ENCODE assay signal across 12 cellular contexts in genomic region chr7:146002431-146003078, GRCh38.
DNase-seq lines count a peak whose midpoint lies in the region; ATAC-seq and TF ChIP-seq lines count a peak whose summit lies in the region.
"Had no signal": no experiment of that assay in that cellular context is flagged by ENCODE, and none has a peak within 500 bp of the region (broad histone marks: within the 10 kb centered on the region; RNA-seq: fewer than 3 reads in every experiment).

No MANE protein-coding gene starts in this region.

- H3K79me1 ChIP-seq in mesendoderm (ENCODE audit: low read length), result no peaks in the 10 kb centered on the region

- H3K79me2 ChIP-seq in mesendoderm (ENCODE audit: control insufficient read depth, insufficient read depth, low read length), result no peaks in the 10 kb centered on the region

- DNase-seq in mesendoderm (peak; percentile 65), NCI-H226 (no peak), glomerular visceral epithelial cell (ENCODE audit: extremely low spot score) (no peak), sigmoid colon (no peak), HPDE6-E6E7 (ENCODE audit: extremely low spot score) (no peak)
- DNase-seq: activated T-cell treated with anti-CD3 and anti-CD28 coated beads, Interleukin-2, amount 50 U/mL, for 24 hours; NCI-H146; PC-9 had no signal

- H2BK120ac ChIP-seq in mesendoderm (ENCODE audit: low read depth, low read length), result no peak overlapping the region

- H3K4me3 ChIP-seq in mesendoderm (ENCODE audit: low read length), result no peak overlapping the region
- H3K4me3 ChIP-seq in sigmoid colon, result no peak overlapping the region
- H3K4me3 ChIP-seq: PC-9 had no signal

- H3K56ac ChIP-seq in mesendoderm (ENCODE audit: low read length), result no peak overlapping the region

- no peaks in the 10 kb centered on the region for H3K27me3 ChIP-seq in mesendoderm (ENCODE audit: insufficient read depth, low read length, poor library complexity)
- H3K27me3 ChIP-seq in sigmoid colon, result no peaks in the 10 kb centered on the region

- no peak overlapping the region for H3K27ac ChIP-seq in mesendoderm (ENCODE audit: low read depth, low read length)
- no peak overlapping the region for H3K27ac ChIP-seq in sigmoid colon
- H3K27ac ChIP-seq: HL-60, PC-9 had no signal

- H2BK15ac ChIP-seq in mesendoderm (replicated peaks; ENCODE audit: low read depth), result peak overlapping the region; percentile 27

- H3K4ac ChIP-seq in mesendoderm (ENCODE audit: low read depth, low read length), result no peak overlapping the region

- TF ChIP-seq EP300 in sigmoid colon (IDR thresholded peaks at IDR 0.05), result no peak

- no peak overlapping the region for H2BK5ac ChIP-seq in mesendoderm (ENCODE audit: low read length)

- intact Hi-C loops in sigmoid colon (cut with DNase I), result no loop called here

- peak overlapping the region; percentile 39 for H3K18ac ChIP-seq in mesendoderm (ENCODE audit: low read length)

- no peak overlapping the region for H2AK5ac ChIP-seq in mesendoderm (ENCODE audit: low read length)

- H3K9ac ChIP-seq in mesendoderm (ENCODE audit: low read length), result no peak overlapping the region

- H3K4me2 ChIP-seq in mesendoderm (ENCODE audit: low read length), result no peak overlapping the region
- H3K4me2 ChIP-seq: PC-9 had no signal

- no CpG with 5 or more reads among the region's 8 CpGs for WGBS in mesendoderm (ENCODE audit: extremely low coverage, insufficient coverage, low lambda C conversion rate)
- WGBS in sigmoid colon, 2 donors, result 42 to 60% methylated on average over 8 of the region's 8 CpGs

- no peak for TF ChIP-seq CTCF in sigmoid colon (IDR thresholded peaks at IDR 0.05)

- H3K4me1 ChIP-seq in mesendoderm (ENCODE audit: control insufficient read depth, low read depth, low read length) (no peaks in the 10 kb centered on the region), sigmoid colon (no peaks in the 10 kb centered on the region)

- H4K5ac ChIP-seq in mesendoderm (ENCODE audit: low read length), result no peak overlapping the region

- ATAC-seq in GM19351 (IDR thresholded peaks at IDR 0.05; ENCODE audit: unreplicated experiment), result peak; percentile 92
- peak; percentile 98 for ATAC-seq in HG02759 (IDR thresholded peaks at IDR 0.05; ENCODE audit: unreplicated experiment)
- ATAC-seq in HG03520 (IDR thresholded peaks at IDR 0.05; ENCODE audit: unreplicated experiment), result peak; percentile 88

- H3K9me3 ChIP-seq in sigmoid colon, result no peaks in the 10 kb centered on the region

- H3K36me3 ChIP-seq in mesendoderm (ENCODE audit: control insufficient read depth, insufficient read depth, low read length) (no peaks in the 10 kb centered on the region), sigmoid colon (no peaks in the 10 kb centered on the region)

- no peak overlapping the region for H4K8ac ChIP-seq in mesendoderm (ENCODE audit: low read depth, low read length)

- TF ChIP-seq POLR2A in sigmoid colon (IDR thresholded peaks at IDR 0.05), result no peak

- no peak overlapping the region for H3K23ac ChIP-seq in mesendoderm (ENCODE audit: low read length)
